In the genomic region with DNA sequence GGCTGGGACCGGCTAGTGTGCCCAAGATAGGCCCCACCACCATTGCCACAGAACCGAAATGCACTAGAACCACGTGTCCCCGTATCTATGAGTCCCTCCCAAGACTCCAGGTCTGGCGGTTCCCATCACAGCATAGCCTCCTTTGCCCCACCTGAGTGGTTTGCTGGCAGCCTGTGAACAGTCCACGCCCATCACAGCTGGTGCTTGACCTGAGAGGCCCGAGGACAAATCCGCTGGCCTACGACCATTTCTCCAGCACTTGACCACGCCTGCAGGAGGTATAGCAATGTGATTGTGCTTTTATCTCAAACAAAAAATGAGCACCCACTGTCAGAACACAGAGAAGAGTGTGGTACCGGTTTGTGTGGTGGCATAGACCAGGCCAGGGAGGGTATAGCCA, we compare ENCODE assay signal across 9 cellular contexts.
"Had no signal": no experiment of that assay in that cellular context is flagged by ENCODE, and none has a peak within 500 bp of the region (broad histone marks: within the 10 kb centered on the region; RNA-seq: fewer than 3 reads in every experiment).

No MANE protein-coding gene starts in this region.

- H3K9me3 Mint-ChIP-seq: GM23338 had no signal

- DNase-seq: HFFc6, KG1 had no signal

- H3K27me3 Mint-ChIP-seq: IgD-negative memory B cell had no signal

- H3K4me1 Mint-ChIP-seq: IgD-negative memory B cell had no signal

- H3K27ac Mint-ChIP-seq: GM23338, HFFc6, IgD-negative memory B cell had no signal

- H3K36me3 ChIP-seq: HAP-1 had no signal

- ATAC-seq: GM23338, HCT116, HepG2, K562 had no signal

- H3K36me3 Mint-ChIP-seq: IgD-negative memory B cell had no signal

- H3K4me1 ChIP-seq: HAP-1 had no signal

- H3K27ac ChIP-seq: HL-60 had no signal

- H3K9me3 ChIP-seq: HAP-1 had no signal

- H3K4me3 Mint-ChIP-seq: GM23338, HFFc6, IgD-negative memory B cell had no signal

- H3K4me2 ChIP-seq: GM23338 had no signal

- H3K4me3 ChIP-seq: GM23338, HAP-1, K562 had no signal
